ENCODE assay signal across 18 cellular contexts in genomic region chr2:189300917-189301316, GRCh38.
DNase-seq lines count a peak whose midpoint lies in the region; ATAC-seq and TF ChIP-seq lines count a peak whose summit lies in the region.
"Had no signal": no experiment of that assay in that cellular context is flagged by ENCODE, and none has a peak within 500 bp of the region (broad histone marks: within the 10 kb centered on the region; RNA-seq: fewer than 3 reads in every experiment).

No MANE protein-coding gene starts in this region.

- POLR2A ChIA-PET in CD8-positive, alpha-beta T cell (lab: Charles Lee): no interaction called here
- POLR2A ChIA-PET in activated CD4-positive, alpha-beta T cell treated with anti-CD3 and anti-CD28 coated beads, Interleukin-2, amount 10 ng/mL, durations not matched to agents 7 days and 5 days (lab: Charles Lee): no interaction called here
- POLR2A ChIA-PET in activated naive CD8-positive, alpha-beta T cell treated with anti-CD3 and anti-CD28 coated beads, Interleukin-2, amount 10 ng/mL, durations not matched to agents 7 days and 5 days (lab: Charles Lee): no interaction called here

- H2AFZ ChIP-seq in mesenchymal stem cell (ENCODE audit: low read depth, low read length): no peak overlapping the region

- H4K8ac ChIP-seq in mesenchymal stem cell (ENCODE audit: low read length): no peak overlapping the region

- CTCF ChIA-PET in CD8-positive, alpha-beta T cell (lab: Charles Lee): interaction anchor here (1.5 kb wide), 1 partner anchor 13 kb away, joined by 4 read pairs; no protein-coding TSS in a partner anchor
- CTCF ChIA-PET in activated CD4-positive, alpha-beta T cell treated with anti-CD3 and anti-CD28 coated beads, Interleukin-2, amount 10 ng/mL, durations not matched to agents 7 days and 5 days (lab: Charles Lee): no interaction called here

- H3K4me1 ChIP-seq in CD4-positive, CD25-positive, alpha-beta regulatory T cell (ENCODE audit: control insufficient read depth, insufficient read depth, low read length, poor library complexity, severe bottlenecking): peaks cover 38% of the 10 kb centered on the region
- H3K4me1 ChIP-seq in CD8-positive, alpha-beta T cell (ENCODE audit: insufficient read depth, low read length): peaks cover 94% of the 10 kb centered on the region
- H3K4me1 ChIP-seq in mesenchymal stem cell (ENCODE audit: control insufficient read depth, insufficient read depth, low read depth, low read length): no peaks in the 10 kb centered on the region

- no peak overlapping the region for H2BK12ac ChIP-seq in mesenchymal stem cell (ENCODE audit: low read length in 2 of 2)

- H3K27ac ChIP-seq in CD4-positive, CD25-positive, alpha-beta regulatory T cell (ENCODE audit: insufficient read depth, low read length, poor library complexity, severe bottlenecking): no peak overlapping the region
- H3K27ac ChIP-seq in CD8-positive, alpha-beta T cell (ENCODE audit: low read depth, low read length): no peak overlapping the region
- no peak overlapping the region for H3K27ac ChIP-seq in mesenchymal stem cell (ENCODE audit: low read length, poor library complexity, severe bottlenecking)
- H3K27ac ChIP-seq: KMS-11, thoracic aorta had no signal

- H2AK5ac ChIP-seq in mesenchymal stem cell (ENCODE audit: low read length, severe bottlenecking): no peak overlapping the region

- no peaks in the 10 kb centered on the region for H3K36me3 Mint-ChIP-seq in CD4-positive, CD25-positive, alpha-beta regulatory T cell
- no peaks in the 10 kb centered on the region for H3K36me3 Mint-ChIP-seq in CD8-positive, alpha-beta T cell
- peaks cover 35% of the 10 kb centered on the region for H3K36me3 Mint-ChIP-seq in activated CD4-positive, alpha-beta T cell treated with anti-CD3 and anti-CD28 coated beads, Interleukin-2, amount 10 ng/mL, durations not matched to agents 7 days and 5 days (ENCODE audit: low read depth)
- H3K36me3 Mint-ChIP-seq in activated naive CD8-positive, alpha-beta T cell treated with anti-CD3 and anti-CD28 coated beads, Interleukin-2, amount 10 ng/mL, durations not matched to agents 7 days and 5 days: peaks cover 36% of the 10 kb centered on the region

- H2BK15ac ChIP-seq in mesenchymal stem cell (ENCODE audit: low read depth, poor library complexity, severe bottlenecking): no peak overlapping the region

- H4K91ac ChIP-seq in mesenchymal stem cell (ENCODE audit: low read length): no peak overlapping the region

- no peak overlapping the region for H2BK120ac ChIP-seq in mesenchymal stem cell (ENCODE audit: low read depth, low read length)

- H3K4me3 Mint-ChIP-seq in CD4-positive, CD25-positive, alpha-beta regulatory T cell: peak overlapping the region in 3 of 4 donors; percentile 13 to 81 (median 66)
- H3K4me3 Mint-ChIP-seq in CD8-positive, alpha-beta T cell: peak overlapping the region; percentile 47
- peak overlapping the region; percentile 50 for H3K4me3 Mint-ChIP-seq in activated CD4-positive, alpha-beta T cell treated with anti-CD3 and anti-CD28 coated beads, Interleukin-2, amount 10 ng/mL, durations not matched to agents 7 days and 5 days
- H3K4me3 Mint-ChIP-seq in activated naive CD8-positive, alpha-beta T cell treated with anti-CD3 and anti-CD28 coated beads, Interleukin-2, amount 10 ng/mL, durations not matched to agents 7 days and 5 days: peak overlapping the region; percentile 73
- H3K4me3 Mint-ChIP-seq: activated B cell treated with CpG ODN at 0.5 μM for 24 hours, nephron had no signal

- no peaks in the 10 kb centered on the region for H3K79me1 ChIP-seq in mesenchymal stem cell (replicated peaks; ENCODE audit: low read length, poor library complexity, severe bottlenecking)

- no peak overlapping the region for H3K23ac ChIP-seq in mesenchymal stem cell (ENCODE audit: low read length in 2 of 2)

- no peaks in the 10 kb centered on the region for H3K9me3 ChIP-seq in CD4-positive, CD25-positive, alpha-beta regulatory T cell (ENCODE audit: control insufficient read depth in 2 of 2, low read length in 2 of 2)
- H3K9me3 ChIP-seq in CD8-positive, alpha-beta T cell (ENCODE audit: low read length): no peaks in the 10 kb centered on the region
- H3K9me3 ChIP-seq in mesenchymal stem cell (ENCODE audit: control insufficient read depth, low read length): no peaks in the 10 kb centered on the region
- H3K9me3 ChIP-seq: thoracic aorta had no signal

- no peak overlapping the region for H3K4ac ChIP-seq in mesenchymal stem cell (ENCODE audit: low read depth in 1 of 2, low read length in 2 of 2)

- peak overlapping the region; percentile 29 for H3K4me3 ChIP-seq in CD4-positive, CD25-positive, alpha-beta regulatory T cell (ENCODE audit: low read depth, low read length)
- no peak overlapping the region for H3K4me3 ChIP-seq in CD8-positive, alpha-beta T cell (ENCODE audit: low read depth, low read length)
- H3K4me3 ChIP-seq in mesenchymal stem cell (ENCODE audit: insufficient read depth in 1 of 2, low read depth in 1 of 2, low read length in 2 of 2): no peak overlapping the region
- H3K4me3 ChIP-seq: thoracic aorta had no signal

- peak in 2 of 3 donors; percentile 47 to 85 for DNase-seq in CD4-positive, CD25-positive, alpha-beta regulatory T cell
- peak in 6 of 7 experiments; percentile 13 to 59 (median 22) for DNase-seq in CD8-positive, alpha-beta T cell
- DNase-seq in activated CD4-positive, alpha-beta T cell treated with anti-CD3 and anti-CD28 coated beads, Interleukin-2, amount 10 ng/mL, durations not matched to agents 7 days and 5 days: peak; percentile 73
- no peak for DNase-seq in activated naive CD8-positive, alpha-beta T cell treated with anti-CD3 and anti-CD28 coated beads, Interleukin-2, amount 10 ng/mL, durations not matched to agents 7 days and 5 days
- DNase-seq in omental fat pad (ENCODE audit: low spot score) (no peak), NOMO-1 treated with DMSO at 0.1 percent for 48 hours (lab: John Stamatoyannopoulos, UW; ENCODE audit: unreplicated experiment) (no peak), mesenchymal stem cell (no peak)
- DNase-seq: activated B cell treated with CpG ODN at 0.5 μM for 24 hours, kidney glomerular epithelial cell, mesendoderm, NCI-H1105, NCI-H526, posterior cingulate gyrus, SHP77 had no signal

- H3K27me3 ChIP-seq in CD4-positive, CD25-positive, alpha-beta regulatory T cell (ENCODE audit: control insufficient read depth, insufficient read depth, low read length): no peaks in the 10 kb centered on the region
- no peaks in the 10 kb centered on the region for H3K27me3 ChIP-seq in CD8-positive, alpha-beta T cell (ENCODE audit: insufficient read depth, low read length)
- H3K27me3 ChIP-seq in mesenchymal stem cell (ENCODE audit: control insufficient read depth in 1 of 2, insufficient read depth in 1 of 2, low read length in 2 of 2): no peaks in the 10 kb centered on the region

- peak overlapping the region; percentile 62 to 91 (median 87) for H3K27ac Mint-ChIP-seq in CD4-positive, CD25-positive, alpha-beta regulatory T cell
- peak overlapping the region; percentile 86 for H3K27ac Mint-ChIP-seq in CD8-positive, alpha-beta T cell
- peak overlapping the region; percentile 95 for H3K27ac Mint-ChIP-seq in activated CD4-positive, alpha-beta T cell treated with anti-CD3 and anti-CD28 coated beads, Interleukin-2, amount 10 ng/mL, durations not matched to agents 7 days and 5 days
- H3K27ac Mint-ChIP-seq in activated naive CD8-positive, alpha-beta T cell treated with anti-CD3 and anti-CD28 coated beads, Interleukin-2, amount 10 ng/mL, durations not matched to agents 7 days and 5 days: peak overlapping the region; percentile 91
- H3K27ac Mint-ChIP-seq: activated B cell treated with CpG ODN at 0.5 μM for 24 hours had no signal

- H3K4me1 Mint-ChIP-seq in CD4-positive, CD25-positive, alpha-beta regulatory T cell: peaks cover 12 to 80% (median 55%) of the 10 kb centered on the region in 4 donors
- peaks cover 91% of the 10 kb centered on the region for H3K4me1 Mint-ChIP-seq in CD8-positive, alpha-beta T cell (ENCODE audit: low read depth)
- H3K4me1 Mint-ChIP-seq in activated CD4-positive, alpha-beta T cell treated with anti-CD3 and anti-CD28 coated beads, Interleukin-2, amount 10 ng/mL, durations not matched to agents 7 days and 5 days: peaks cover 82% of the 10 kb centered on the region
- H3K4me1 Mint-ChIP-seq in activated naive CD8-positive, alpha-beta T cell treated with anti-CD3 and anti-CD28 coated beads, Interleukin-2, amount 10 ng/mL, durations not matched to agents 7 days and 5 days: peaks cover 66% of the 10 kb centered on the region
- H3K4me1 Mint-ChIP-seq: activated B cell treated with CpG ODN at 0.5 μM for 24 hours had no signal

- no peaks in the 10 kb centered on the region for H3K36me3 ChIP-seq in CD4-positive, CD25-positive, alpha-beta regulatory T cell (ENCODE audit: control insufficient read depth, insufficient read depth, low read length)
- H3K36me3 ChIP-seq in CD8-positive, alpha-beta T cell (ENCODE audit: insufficient read depth, low read length): no peaks in the 10 kb centered on the region
- no peaks in the 10 kb centered on the region for H3K36me3 ChIP-seq in mesenchymal stem cell (ENCODE audit: control insufficient read depth in 1 of 2, insufficient read depth in 2 of 2, low read depth in 1 of 2, low read length in 2 of 2)
- H3K36me3 ChIP-seq: thoracic aorta had no signal

- H3K9ac ChIP-seq in mesenchymal stem cell (ENCODE audit: low read length): no peak overlapping the region
- H3K9ac ChIP-seq: KMS-11 had no signal

- no peak overlapping the region for H3K14ac ChIP-seq in mesenchymal stem cell (ENCODE audit: low read length in 2 of 2)

- H3K27me3 Mint-ChIP-seq in CD4-positive, CD25-positive, alpha-beta regulatory T cell: no peaks in the 10 kb centered on the region
- no peaks in the 10 kb centered on the region for H3K27me3 Mint-ChIP-seq in CD8-positive, alpha-beta T cell (ENCODE audit: low read depth)
- H3K27me3 Mint-ChIP-seq in activated CD4-positive, alpha-beta T cell treated with anti-CD3 and anti-CD28 coated beads, Interleukin-2, amount 10 ng/mL, durations not matched to agents 7 days and 5 days: no peaks in the 10 kb centered on the region
- no peaks in the 10 kb centered on the region for H3K27me3 Mint-ChIP-seq in activated naive CD8-positive, alpha-beta T cell treated with anti-CD3 and anti-CD28 coated beads, Interleukin-2, amount 10 ng/mL, durations not matched to agents 7 days and 5 days
- H3K27me3 Mint-ChIP-seq: activated B cell treated with CpG ODN at 0.5 μM for 24 hours had no signal

- peak; percentile 62 to 69 for ATAC-seq in CD4-positive, CD25-positive, alpha-beta regulatory T cell (ENCODE audit: low read depth in 2 of 2)
- peak; percentile 45 for ATAC-seq in CD8-positive, alpha-beta T cell
- ATAC-seq in activated naive CD8-positive, alpha-beta T cell treated with anti-CD3 and anti-CD28 coated beads, Interleukin-2, amount 10 ng/mL, durations not matched to agents 7 days and 5 days (ENCODE audit: low read depth): peak; percentile 80
- ATAC-seq in HG02798 (IDR thresholded peaks at IDR 0.05; ENCODE audit: poor library complexity, unreplicated experiment): no peak
- no peak for ATAC-seq in omental fat pad (ENCODE audit: low FRiP score)

- intact Hi-C loops in CD8-positive, alpha-beta T cell (cut with DNase I, micrococcal nuclease): loop anchor here in 1 of 2 experiments (5.0 kb wide), 1 partner anchor 46 kb away; no protein-coding TSS in a partner anchor

- no peak for TF ChIP-seq CTCF in CD8-positive, alpha-beta T cell (IDR thresholded peaks at IDR 0.05)
- TF ChIP-seq CTCF in omental fat pad (IDR thresholded peaks at IDR 0.05): no peak

- H3K18ac ChIP-seq in mesenchymal stem cell (ENCODE audit: low read depth in 1 of 2, low read length in 2 of 2): no peak overlapping the region

- H3K9me3 Mint-ChIP-seq in CD4-positive, CD25-positive, alpha-beta regulatory T cell: peaks cover 0 to 5% (median 0%) of the 10 kb centered on the region in 7 donors
- peaks cover 5% of the 10 kb centered on the region for H3K9me3 Mint-ChIP-seq in CD8-positive, alpha-beta T cell
- H3K9me3 Mint-ChIP-seq in activated CD4-positive, alpha-beta T cell treated with anti-CD3 and anti-CD28 coated beads, Interleukin-2, amount 10 ng/mL, durations not matched to agents 7 days and 5 days: peaks cover 31% of the 10 kb centered on the region
- H3K9me3 Mint-ChIP-seq in activated naive CD8-positive, alpha-beta T cell treated with anti-CD3 and anti-CD28 coated beads, Interleukin-2, amount 10 ng/mL, durations not matched to agents 7 days and 5 days: no peaks in the 10 kb centered on the region
- H3K9me3 Mint-ChIP-seq: activated B cell treated with CpG ODN at 0.5 μM for 24 hours, nephron had no signal

- H2BK5ac ChIP-seq in mesenchymal stem cell (ENCODE audit: low read depth, low read length, poor library complexity, severe bottlenecking): no peak overlapping the region

- H3K4me2 ChIP-seq in mesenchymal stem cell (ENCODE audit: low read length, poor library complexity, severe bottlenecking): no peak overlapping the region
- H3K4me2 ChIP-seq: KMS-11 had no signal

Comparison
In these comparisons a context has a peak if more than half of its experiments do, and no peak if none do; other contexts are left out.
1. ATAC-seq: peak in CD4-positive, CD25-positive, alpha-beta regulatory T cell (2 of 2), CD8-positive, alpha-beta T cell (single experiment) and activated naive CD8-positive, alpha-beta T cell treated with anti-CD3 and anti-CD28 coated beads, Interleukin-2, amount 10 ng/mL, durations not matched to agents 7 days and 5 days (single experiment); none in HG02798 (single experiment) and omental fat pad (single experiment).
2. DNase-seq: peak in CD4-positive, CD25-positive, alpha-beta regulatory T cell (2 of 3), CD8-positive, alpha-beta T cell (6 of 7) and activated CD4-positive, alpha-beta T cell treated with anti-CD3 and anti-CD28 coated beads, Interleukin-2, amount 10 ng/mL, durations not matched to agents 7 days and 5 days (single experiment); none in activated naive CD8-positive, alpha-beta T cell treated with anti-CD3 and anti-CD28 coated beads, Interleukin-2, amount 10 ng/mL, durations not matched to agents 7 days and 5 days (single experiment), omental fat pad (single experiment), NOMO-1 treated with DMSO at 0.1 percent for 48 hours (single experiment) and mesenchymal stem cell (single experiment).
3. Peak in every context shown above with its lines, with median percentiles within 50 percentile points of each other: H3K27ac Mint-ChIP-seq and H3K4me3 Mint-ChIP-seq.